6 cellular contexts compared by ENCODE assay signal in genomic region chr9:135765416-135765815, GRCh38.
"Had no signal": no experiment of that assay in that cellular context is flagged by ENCODE, and none has a peak within 500 bp of the region (broad histone marks: within the 10 kb centered on the region; RNA-seq: fewer than 3 reads in every experiment).

No MANE protein-coding gene starts in this region.

- ATAC-seq: HepG2, K562 had no signal

- H3K4me3 ChIP-seq: K562 had no signal

- H3K27ac ChIP-seq: HL-60 had no signal

- DNase-seq: IMR-90, KBM-7, KG1 had no signal
